ENCODE assay signal across 17 cellular contexts in the genomic region with DNA sequence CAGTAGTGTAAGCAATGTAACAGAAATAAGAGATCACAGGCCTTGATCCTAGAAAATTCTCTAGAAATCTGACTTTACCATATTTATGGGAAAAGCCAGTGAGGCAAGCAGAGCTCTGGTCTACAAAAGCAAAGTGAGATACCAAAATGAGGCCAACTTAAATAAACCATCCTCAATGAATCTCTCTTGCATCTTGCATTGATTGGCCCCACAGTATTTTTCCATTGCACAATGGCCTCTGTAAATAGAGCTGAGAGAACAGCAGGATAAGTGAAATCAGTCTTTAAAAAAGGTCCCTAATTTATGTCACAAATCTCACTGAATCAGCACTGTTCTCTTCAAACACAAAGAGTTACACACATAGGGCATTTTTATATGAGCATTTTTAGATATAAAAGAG. TPM values are rescaled to one million over a fixed set of nuclear protein-coding genes. Genes with fewer than 3 reads are reported as not detected.
A peak's percentile ranks its signal among the peaks of the same experiment; 100 is the strongest.
DNase-seq lines count a peak whose midpoint lies in the region; FAIRE-seq and TF ChIP-seq lines count a peak whose summit lies in the region.
"Had no signal": no experiment of that assay in that cellular context is flagged by ENCODE, and none has a peak within 500 bp of the region (broad histone marks: within the 10 kb centered on the region; RNA-seq: fewer than 3 reads in every experiment).

No MANE protein-coding gene starts in this region.

- H3K4me1 ChIP-seq in mesenchymal stem cell (ENCODE audit: control insufficient read depth, insufficient read depth, low read depth, low read length) = no peaks in the 10 kb centered on the region
- no peaks in the 10 kb centered on the region for H3K4me1 ChIP-seq in vagina
- H3K4me1 ChIP-seq: A549 had no signal

- no peak overlapping the region for H3K14ac ChIP-seq in mesenchymal stem cell (ENCODE audit: low read length in 2 of 2)

- H3K79me1 ChIP-seq in mesenchymal stem cell (replicated peaks; ENCODE audit: low read length, poor library complexity, severe bottlenecking) = no peaks in the 10 kb centered on the region

- CTCF ChIA-PET in AG04449 (lab: Yijun Ruan, JAX) = interaction anchor here (0.8 to 3.6 kb wide), 2 partner anchors 12 to 13 kb away, joined by 3 to 21 read pairs; no protein-coding TSS in a partner anchor

- intact Hi-C loops in vagina (cut with DNase I) = no loop called here

- TF ChIP-seq CTCF in AG04449 (IDR thresholded peaks at IDR 0.05; ENCODE audit: insufficient read depth, low read length, missing control alignments) (no peak), vagina (IDR thresholded peaks at IDR 0.05) (no peak)

- H2BK120ac ChIP-seq in mesenchymal stem cell (ENCODE audit: low read depth, low read length) = no peak overlapping the region

- no peak overlapping the region for H4K91ac ChIP-seq in mesenchymal stem cell (ENCODE audit: low read length)

- H3K36me3 ChIP-seq in mesenchymal stem cell (ENCODE audit: control insufficient read depth in 1 of 2, insufficient read depth in 2 of 2, low read depth in 1 of 2, low read length in 2 of 2) = peaks cover 0 to 2% of the 10 kb centered on the region in 2 experiments
- no peaks in the 10 kb centered on the region for H3K36me3 ChIP-seq in vagina
- no peaks in the 10 kb centered on the region for H3K36me3 ChIP-seq in MG63

- H3K27ac ChIP-seq in mesenchymal stem cell (ENCODE audit: low read length, poor library complexity, severe bottlenecking) (no peak overlapping the region), vagina (no peak overlapping the region)
- H3K27ac ChIP-seq: A549 had no signal

- no peak overlapping the region for H2BK15ac ChIP-seq in mesenchymal stem cell (ENCODE audit: low read depth, poor library complexity, severe bottlenecking)

- H3K4ac ChIP-seq in mesenchymal stem cell (ENCODE audit: low read depth in 1 of 2, low read length in 2 of 2) = no peak overlapping the region

- no peak overlapping the region for H3K23ac ChIP-seq in mesenchymal stem cell (ENCODE audit: low read length in 2 of 2)

- FAIRE-seq in GM19239 (lab: Jason Lieb, UNC) = peak; percentile 4
- FAIRE-seq: A549, H54 had no signal

- POLR2A ChIA-PET in AG04449 (lab: Yijun Ruan, JAX) = no interaction called here

- peak overlapping the region; percentile 53 for H3K9ac ChIP-seq in mesenchymal stem cell (ENCODE audit: low read length)

- DNase-seq in AG04449 (ENCODE audit: low read depth, low spot score) (peak; percentile 21), GM19239 (ENCODE audit: insufficient read length, low spot score) (no peak), fibroblast of peridontal ligament (ENCODE audit: extremely low read depth) (peak; percentile 96), mesenchymal stem cell (no peak), vagina (ENCODE audit: extremely low spot score in 2 of 2) (no peak), MG63 (no peak)
- no peak for DNase-seq in effector CD8-positive, alpha-beta T cell (lab: John Stamatoyannopoulos, UW)
- DNase-seq: AML-193, COR-L47, KG1, NCI-H1048, NCI-H1694, NCI-H226, NCI-H526 had no signal

- TF ChIP-seq POLR2A in vagina (IDR thresholded peaks at IDR 0.05) = no peak

- H3K27me3 ChIP-seq in mesenchymal stem cell (ENCODE audit: control insufficient read depth in 1 of 2, insufficient read depth in 1 of 2, low read length in 2 of 2) = no peaks in the 10 kb centered on the region
- no peaks in the 10 kb centered on the region for H3K27me3 ChIP-seq in vagina
- H3K27me3 ChIP-seq in MG63 = no peaks in the 10 kb centered on the region

- no peak overlapping the region for H2BK12ac ChIP-seq in mesenchymal stem cell (ENCODE audit: low read length in 2 of 2)

- no peak overlapping the region for H2AFZ ChIP-seq in mesenchymal stem cell (ENCODE audit: low read depth, low read length)

- H3K9me3 ChIP-seq in mesenchymal stem cell (ENCODE audit: control insufficient read depth, low read length) = no peaks in the 10 kb centered on the region
- no peaks in the 10 kb centered on the region for H3K9me3 ChIP-seq in vagina
- H3K9me3 ChIP-seq in MG63 = no peaks in the 10 kb centered on the region
- H3K9me3 ChIP-seq: A549 had no signal

- no peak overlapping the region for H3K18ac ChIP-seq in mesenchymal stem cell (ENCODE audit: low read depth in 1 of 2, low read length in 2 of 2)

- H4K8ac ChIP-seq in mesenchymal stem cell (ENCODE audit: low read length) = no peak overlapping the region

- H2AK5ac ChIP-seq in mesenchymal stem cell (ENCODE audit: low read length, severe bottlenecking) = no peak overlapping the region

- H3K4me2 ChIP-seq in mesenchymal stem cell (ENCODE audit: low read length, poor library complexity, severe bottlenecking) = no peak overlapping the region
- H3K4me2 ChIP-seq: A549 had no signal

- no peak overlapping the region for H2BK5ac ChIP-seq in mesenchymal stem cell (ENCODE audit: low read depth, low read length, poor library complexity, severe bottlenecking)

- H3K4me3 ChIP-seq in AG04449 (ENCODE audit: low read depth, low read length) (no peak overlapping the region), mesenchymal stem cell (ENCODE audit: insufficient read depth in 1 of 2, low read depth in 1 of 2, low read length in 2 of 2) (no peak overlapping the region), vagina (no peak overlapping the region), MG63 (no peak overlapping the region)
- H3K4me3 ChIP-seq: A549 had no signal

RNA-seq across cellular contexts. Expression of a gene that starts 8.9 kb away (rescaled TPM):
- 0.36 TPM for polyA plus RNA-seq in mesenchymal stem cell (2013, experiment 1 of 2)
- polyA plus RNA-seq in mesenchymal stem cell (2013, experiment 2 of 2) = 0.60 TPM
- 5.4 TPM for total RNA-seq in vagina
- total RNA-seq in MG63 (2014; rRNA removed; shearing (Covaris generic); ENCODE audit: low replicate concordance) = 1.3 and 5.8 TPM in 2 replicates
- polyA plus RNA-seq: CD14-positive monocyte had no signal

Comparison
In these comparisons a context has a peak if more than half of its experiments do, and no peak if none do; other contexts are left out.
1. DNase-seq: peak in AG04449 (single experiment) and fibroblast of peridontal ligament (single experiment); none in GM19239 (single experiment), mesenchymal stem cell (single experiment), effector CD8-positive, alpha-beta T cell (single experiment), vagina (0 of 2) and MG63 (single experiment).